In genomic region chr17:78895322-78895721, GRCh38 we compare ENCODE assay signal across 17 cellular contexts. TPM values are rescaled to one million over a fixed set of nuclear protein-coding genes. Genes with fewer than 3 reads are reported as not detected.
DNase-seq lines count a peak whose midpoint lies in the region; ATAC-seq, FAIRE-seq and TF ChIP-seq lines count a peak whose summit lies in the region.
"Had no signal": no experiment of that assay in that cellular context is flagged by ENCODE, and none has a peak within 500 bp of the region (broad histone marks: within the 10 kb centered on the region; RNA-seq: fewer than 3 reads in every experiment).

No MANE protein-coding gene starts in this region.

- peaks cover 98% of the 10 kb centered on the region for H4K20me1 ChIP-seq in astrocyte (ENCODE audit: insufficient read depth, low read length)
- peaks cover 2% of the 10 kb centered on the region for H4K20me1 ChIP-seq in fibroblast of lung (ENCODE audit: control insufficient read depth, extremely low read depth, insufficient read depth, low read length)

- no peak overlapping the region for H3K27ac ChIP-seq in astrocyte (ENCODE audit: low read depth, low read length)
- H3K27ac ChIP-seq in fibroblast of lung (ENCODE audit: insufficient read depth, low read length), result peak overlapping the region; percentile 26
- peak overlapping the region; percentile 71 for H3K27ac ChIP-seq in neutrophil
- peak overlapping the region; percentile 73 to 92 (median 83) for H3K27ac ChIP-seq in tibial nerve

- H3K4me2 ChIP-seq in astrocyte (ENCODE audit: low read length) (peak overlapping the region; percentile 18), fibroblast of lung (ENCODE audit: extremely low read depth, insufficient read depth, low read length) (peak overlapping the region; percentile 58)

- TF ChIP-seq CTCF in astrocyte (IDR thresholded peaks at IDR 0.05; ENCODE audit: insufficient read depth, low read depth, low read length), result no peak
- no peak for TF ChIP-seq CTCF in fibroblast of lung (conservative IDR thresholded peaks at IDR 0.05 in 1 of 2, IDR thresholded peaks at IDR 0.05 in 1 of 2; ENCODE audit: low read depth in 1 of 2, low read length in 2 of 2)
- TF ChIP-seq CTCF in neutrophil (IDR thresholded peaks at IDR 0.05), result no peak
- no peak for TF ChIP-seq CTCF in tibial nerve (IDR thresholded peaks at IDR 0.05)

- no peak for FAIRE-seq in astrocyte (lab: Jason Lieb, UNC)
- FAIRE-seq: RCC 7860 had no signal

- TF ChIP-seq EP300 in tibial nerve (IDR thresholded peaks at IDR 0.05), result peak in 1 of 2 donors; percentile 42

- H3K9ac ChIP-seq in astrocyte (ENCODE audit: low read length) (no peak overlapping the region), fibroblast of lung (ENCODE audit: insufficient read depth, low read length) (no peak overlapping the region)

- no peaks in the 10 kb centered on the region for H3K9me3 Mint-ChIP-seq in astrocyte (ENCODE audit: unreplicated experiment)

- no peaks in the 10 kb centered on the region for H3K9me3 ChIP-seq in astrocyte (ENCODE audit: insufficient read depth, low read depth, low read length)
- no peaks in the 10 kb centered on the region for H3K9me3 ChIP-seq in fibroblast of lung (ENCODE audit: control insufficient read depth, insufficient read depth, low read depth, low read length)
- H3K9me3 ChIP-seq in neutrophil, result no peaks in the 10 kb centered on the region
- H3K9me3 ChIP-seq in tibial nerve, result no peaks in the 10 kb centered on the region

- H3K27me3 ChIP-seq in astrocyte (ENCODE audit: insufficient read depth, low read length), result no peaks in the 10 kb centered on the region
- H3K27me3 ChIP-seq in fibroblast of lung (ENCODE audit: control insufficient read depth, insufficient read depth, low read length), result no peaks in the 10 kb centered on the region
- no peaks in the 10 kb centered on the region for H3K27me3 ChIP-seq in neutrophil
- no peaks in the 10 kb centered on the region for H3K27me3 ChIP-seq in tibial nerve
- no peaks in the 10 kb centered on the region for H3K27me3 ChIP-seq in H7 (ENCODE audit: control insufficient read depth, insufficient read depth, low read length)

- DNase-seq in astrocyte (ENCODE audit: low read depth) (no peak), fibroblast of lung (ENCODE audit: low read depth in 2 of 2) (no peak), tibial nerve (ENCODE audit: low spot score in 2 of 2) (no peak), H7 (no peak)
- DNase-seq: activated naive CD4-positive, alpha-beta T cell treated with anti-CD3 and anti-CD28 coated beads, Interleukin-2, amount 50 U/mL, for 16 hours; DND-41; HCEC 1CT; islet precursor cell; naive B cell; NCI-H2081 treated with DMSO at 0.1 percent for 48 hours; stimulated activated CD4-positive, alpha-beta T cell treated with anti-CD3 and anti-CD28 coated beads, Interleukin-4, amount 100 ng/mL, for 4 hours; T-helper 2 cell had no signal

- H3K79me2 ChIP-seq in astrocyte (ENCODE audit: insufficient read depth, low read length), result peaks cover 100% of the 10 kb centered on the region
- peaks cover 96% of the 10 kb centered on the region for H3K79me2 ChIP-seq in fibroblast of lung (ENCODE audit: control insufficient read depth, insufficient read depth, low read length)

- no peak overlapping the region for H3K4me3 Mint-ChIP-seq in astrocyte (ENCODE audit: unreplicated experiment)
- H3K4me3 Mint-ChIP-seq: naive B cell had no signal

- peaks cover 4% of the 10 kb centered on the region for H3K4me1 ChIP-seq in astrocyte (ENCODE audit: insufficient read depth, low read length)
- H3K4me1 ChIP-seq in fibroblast of lung (ENCODE audit: control insufficient read depth, extremely low read depth, insufficient read depth, low read length), result peaks cover 21% of the 10 kb centered on the region
- peaks cover 70 to 72% of the 10 kb centered on the region in 2 experiments for H3K4me1 ChIP-seq in neutrophil (ENCODE audit: control insufficient read depth in 1 of 2, insufficient read depth in 1 of 2, low read depth in 1 of 2, low read length in 1 of 2)
- H3K4me1 ChIP-seq in tibial nerve, result peaks cover 3 to 100% (median 86%) of the 10 kb centered on the region in 4 donors

- ATAC-seq in GM19035 (IDR thresholded peaks at IDR 0.05; ENCODE audit: unreplicated experiment), result no peak
- no peak for ATAC-seq in GM19023 (IDR thresholded peaks at IDR 0.05; ENCODE audit: unreplicated experiment)
- ATAC-seq: activated CD4-positive, CD25-positive, alpha-beta regulatory T cell treated with anti-CD3 and anti-CD28 coated beads, Interleukin-2, amount 50 U/mL, for 24 hours had no signal

- H3K36me3 ChIP-seq in astrocyte (ENCODE audit: insufficient read depth, low read length) (no peaks in the 10 kb centered on the region), fibroblast of lung (ENCODE audit: control insufficient read depth, insufficient read depth, low read length) (peaks cover 25% of the 10 kb centered on the region), neutrophil (peaks cover 36% of the 10 kb centered on the region), tibial nerve (peaks cover 0 to under 1% (median 0%) of the 10 kb centered on the region in 3 donors), H7 (replicated peaks; ENCODE audit: control insufficient read depth, insufficient read depth, low read length) (no peaks in the 10 kb centered on the region; the same call in none of the 2 replicates)

- WGBS in tibial nerve, 2 donors, result 7 to 25% methylated on average over 5 of the region's 5 CpGs

- no peak overlapping the region for H3K27ac Mint-ChIP-seq in astrocyte (ENCODE audit: unreplicated experiment)

- peaks cover 9% of the 10 kb centered on the region for H3K4me1 Mint-ChIP-seq in astrocyte (ENCODE audit: low read depth, unreplicated experiment)

- H3K4me3 ChIP-seq in astrocyte (ENCODE audit: insufficient read depth, low read depth, low read length), result no peak overlapping the region
- no peak overlapping the region for H3K4me3 ChIP-seq in fibroblast of lung (replicated peaks in 1 of 4; ENCODE audit: control extremely low read depth in 1 of 4, insufficient read depth in 1 of 4, low read depth in 3 of 4, low read length in 4 of 4)
- no peak overlapping the region for H3K4me3 ChIP-seq in neutrophil (ENCODE audit: low read depth in 1 of 2, low read length in 1 of 2)
- no peak overlapping the region for H3K4me3 ChIP-seq in tibial nerve
- H3K4me3 ChIP-seq in H7 (ENCODE audit: insufficient read depth, low read depth, low read length), result no peak overlapping the region

- no peak for TF ChIP-seq POLR2A in tibial nerve (IDR thresholded peaks at IDR 0.05)

- no peaks in the 10 kb centered on the region for H3K27me3 Mint-ChIP-seq in astrocyte (ENCODE audit: low read depth, unreplicated experiment)
- H3K27me3 Mint-ChIP-seq: naive B cell had no signal

- H2AFZ ChIP-seq in astrocyte (ENCODE audit: low read depth, low read length) (no peak overlapping the region), fibroblast of lung (ENCODE audit: low read length) (no peak overlapping the region)

- H3K36me3 Mint-ChIP-seq in astrocyte (ENCODE audit: low read depth, unreplicated experiment), result peaks cover 18% of the 10 kb centered on the region
- H3K36me3 Mint-ChIP-seq: naive B cell had no signal

RNA-seq across cellular contexts. Expression of gene CEP295NL, which starts 7.7 kb away (rescaled TPM):
- total RNA-seq in astrocyte, result 1.3 and 1.6 TPM in 2 replicates
- total RNA-seq in fibroblast of lung, result 2.3 and 2.8 TPM in 2 replicates
- 0.10 and 0.15 TPM in 2 replicates for polyA plus RNA-seq in fibroblast of lung
- polyA plus RNA-seq in fibroblast of lung (2012), result 0.15 and 0.35 TPM in 2 replicates
- polyA minus RNA-seq in fibroblast of lung (ENCODE audit: low replicate concordance), result 0.56 TPM in 1 of 2 replicates, not detected in the other
- total RNA-seq in tibial nerve, result 10 to 100 TPM in 2 of 4 donors, 1 to 10 TPM in 2; 6.5 to 35.1 (median 9.9) TPM
- total RNA-seq in H7 (2014; rRNA removed; shearing (Covaris generic)), result 0.07 TPM in 1 of 2 replicates, not detected in the other

RNA-seq across cellular contexts. Expression of gene TIMP2, which starts 29.9 kb away (rescaled TPM):
- 184 and 187 TPM in 2 replicates for total RNA-seq in astrocyte
- 88.9 and 155 TPM in 2 replicates for total RNA-seq in fibroblast of lung
- 607 and 745 TPM in 2 replicates for polyA plus RNA-seq in fibroblast of lung
- polyA plus RNA-seq in fibroblast of lung (2012), result 667 and 999 TPM in 2 replicates
- polyA minus RNA-seq in fibroblast of lung (ENCODE audit: low replicate concordance), result 484 and 816 TPM in 2 replicates
- total RNA-seq in tibial nerve, result 100 to 1,000 TPM; 187 to 456 (median 339) TPM
- total RNA-seq in H7 (2014; rRNA removed; shearing (Covaris generic)), result 12.3 and 13.9 TPM in 2 replicates

RNA-seq across cellular contexts. Expression of gene USP36, which starts 54.7 kb away (rescaled TPM):
- total RNA-seq in astrocyte (48.1 and 51.0 TPM in 2 replicates), fibroblast of lung (16.7 and 18.3 TPM in 2 replicates), tibial nerve (10 to 100 TPM; 50.9 to 64.9 (median 59.9) TPM)
- 15.4 and 27.4 TPM in 2 replicates for polyA plus RNA-seq in fibroblast of lung
- polyA plus RNA-seq in fibroblast of lung (2012), result 18.2 and 25.0 TPM in 2 replicates
- polyA minus RNA-seq in fibroblast of lung (ENCODE audit: low replicate concordance), result 48.3 and 92.3 TPM in 2 replicates
- 24.6 and 32.8 TPM in 2 replicates for total RNA-seq in H7 (2014; rRNA removed; shearing (Covaris generic))
